1 cellular context compared by ENCODE assay signal in the genomic region with DNA sequence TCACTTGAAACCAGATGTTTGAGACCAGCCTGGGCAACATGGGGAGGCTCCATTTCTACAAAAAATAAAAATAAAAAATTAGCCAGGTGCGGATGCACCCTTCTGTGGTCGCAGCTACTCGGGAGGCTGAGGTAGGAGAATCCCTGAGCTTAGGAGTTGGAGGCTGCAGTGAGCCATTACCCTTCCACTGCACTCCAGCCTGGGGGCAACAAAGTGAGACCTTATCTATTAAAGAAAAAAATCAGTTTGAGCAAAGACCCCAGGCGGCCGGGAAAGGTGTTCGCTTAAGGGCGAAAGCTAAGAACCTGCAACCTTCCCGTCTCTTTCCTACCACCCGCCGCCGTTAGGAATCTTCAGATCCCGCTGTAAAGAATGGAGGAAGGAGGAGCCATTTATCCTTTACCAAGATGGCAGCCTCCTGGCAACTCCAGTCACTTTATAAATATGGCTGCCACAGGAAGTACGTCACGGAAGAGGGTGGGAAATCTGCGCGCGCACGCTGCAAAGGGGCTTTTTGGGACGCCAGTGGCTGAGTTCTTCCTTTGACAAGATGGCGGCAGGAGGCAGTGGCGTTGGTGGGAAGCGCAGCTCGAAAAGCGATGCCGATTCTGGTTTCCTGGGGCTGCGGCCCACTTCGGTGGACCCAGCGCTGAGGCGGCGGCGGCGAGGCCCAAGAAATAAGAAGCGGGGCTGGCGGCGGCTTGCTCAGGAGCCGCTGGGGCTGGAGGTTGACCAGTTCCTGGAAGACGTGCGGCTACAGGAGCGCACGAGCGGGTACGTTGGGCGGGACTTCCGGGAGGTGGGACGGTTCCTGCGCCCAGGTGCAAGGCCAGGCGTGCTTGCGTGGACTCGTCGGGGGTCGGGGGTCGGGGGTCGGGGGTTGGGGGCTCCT.
TF ChIP-seq lines count a peak whose summit lies in the region.

NOP53 (plus strand) TSS at position 537 of the 892 bp plus-strand sequence; CDS start at position 551, 14 bp downstream.

TF ChIP-seq in HepG2, 621 proteins besides CTCF, POLR2A, EP300 and RAD21 (continued from another document and continues in another):
- TF ChIP-seq, protein P1, sequence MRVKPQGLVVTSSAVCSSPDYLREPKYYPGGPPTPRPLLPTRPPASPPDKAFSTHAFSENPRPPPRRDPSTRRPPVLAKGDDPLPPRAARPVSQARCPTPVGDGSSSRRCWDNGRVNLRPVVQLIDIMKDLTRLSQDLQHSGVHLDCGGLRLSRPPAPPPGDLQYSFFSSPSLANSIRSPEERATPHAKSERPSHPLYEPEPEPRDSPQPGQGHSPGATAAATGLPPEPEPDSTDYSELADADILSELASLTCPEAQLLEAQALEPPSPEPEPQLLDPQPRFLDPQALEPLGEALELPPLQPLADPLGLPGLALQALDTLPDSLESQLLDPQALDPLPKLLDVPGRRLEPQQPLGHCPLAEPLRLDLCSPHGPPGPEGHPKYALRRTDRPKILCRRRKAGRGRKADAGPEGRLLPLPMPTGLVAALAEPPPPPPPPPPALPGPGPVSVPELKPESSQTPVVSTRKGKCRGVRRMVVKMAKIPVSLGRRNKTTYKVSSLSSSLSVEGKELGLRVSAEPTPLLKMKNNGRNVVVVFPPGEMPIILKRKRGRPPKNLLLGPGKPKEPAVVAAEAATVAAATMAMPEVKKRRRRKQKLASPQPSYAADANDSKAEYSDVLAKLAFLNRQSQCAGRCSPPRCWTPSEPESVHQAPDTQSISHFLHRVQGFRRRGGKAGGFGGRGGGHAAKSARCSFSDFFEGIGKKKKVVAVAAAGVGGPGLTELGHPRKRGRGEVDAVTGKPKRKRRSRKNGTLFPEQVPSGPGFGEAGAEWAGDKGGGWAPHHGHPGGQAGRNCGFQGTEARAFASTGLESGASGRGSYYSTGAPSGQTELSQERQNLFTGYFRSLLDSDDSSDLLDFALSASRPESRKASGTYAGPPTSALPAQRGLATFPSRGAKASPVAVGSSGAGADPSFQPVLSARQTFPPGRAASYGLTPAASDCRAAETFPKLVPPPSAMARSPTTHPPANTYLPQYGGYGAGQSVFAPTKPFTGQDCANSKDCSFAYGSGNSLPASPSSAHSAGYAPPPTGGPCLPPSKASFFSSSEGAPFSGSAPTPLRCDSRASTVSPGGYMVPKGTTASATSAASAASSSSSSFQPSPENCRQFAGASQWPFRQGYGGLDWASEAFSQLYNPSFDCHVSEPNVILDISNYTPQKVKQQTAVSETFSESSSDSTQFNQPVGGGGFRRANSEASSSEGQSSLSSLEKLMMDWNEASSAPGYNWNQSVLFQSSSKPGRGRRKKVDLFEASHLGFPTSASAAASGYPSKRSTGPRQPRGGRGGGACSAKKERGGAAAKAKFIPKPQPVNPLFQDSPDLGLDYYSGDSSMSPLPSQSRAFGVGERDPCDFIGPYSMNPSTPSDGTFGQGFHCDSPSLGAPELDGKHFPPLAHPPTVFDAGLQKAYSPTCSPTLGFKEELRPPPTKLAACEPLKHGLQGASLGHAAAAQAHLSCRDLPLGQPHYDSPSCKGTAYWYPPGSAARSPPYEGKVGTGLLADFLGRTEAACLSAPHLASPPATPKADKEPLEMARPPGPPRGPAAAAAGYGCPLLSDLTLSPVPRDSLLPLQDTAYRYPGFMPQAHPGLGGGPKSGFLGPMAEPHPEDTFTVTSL (CRISPR knock-in tag; IDR thresholded peaks at IDR 0.05; ENCODE audit: borderline replicate concordance), result peak; percentile 42; the same call in 1 of the 2 replicates
- 0 out of 2 replicates have a peak, but pooled peaks have one; percentile 37 for TF ChIP-seq RNF2 (conservative IDR thresholded peaks at IDR 0.05; ENCODE audit: low read depth)
- TF ChIP-seq NCOA2 (CRISPR knock-in tag; IDR thresholded peaks at IDR 0.05), result peak; percentile 27; the same call in 1 of the 2 replicates
- TF ChIP-seq CEBPB (IDR thresholded peaks at IDR 0.05; ENCODE audit: borderline replicate concordance, low read depth, low read length), result no peak
- TF ChIP-seq ZNF710 (CRISPR knock-in tag; IDR thresholded peaks at IDR 0.05; ENCODE audit: borderline replicate concordance), result no peak
- TF ChIP-seq ZBTB38 (CRISPR knock-in tag; IDR thresholded peaks at IDR 0.05), result no peak
- peak; percentile 76 for TF ChIP-seq ZNF280B (CRISPR knock-in tag; IDR thresholded peaks at IDR 0.05; ENCODE audit: borderline replicate concordance)
- TF ChIP-seq ZNF280D (CRISPR knock-in tag; IDR thresholded peaks at IDR 0.05), result peak; percentile 92
- TF ChIP-seq ZNF563 (CRISPR knock-in tag; IDR thresholded peaks at IDR 0.05), result 0 out of 2 replicates have a peak, but pooled peaks have one; percentile 9
- peak; percentile 92 for TF ChIP-seq NR2C2 (CRISPR knock-in tag; IDR thresholded peaks at IDR 0.05; ENCODE audit: borderline replicate concordance)
- TF ChIP-seq ZSCAN31 (CRISPR knock-in tag; IDR thresholded peaks at IDR 0.05; ENCODE audit: low read depth), result peak; percentile 85; the same call in 1 of the 2 replicates
- peak; percentile 83 for TF ChIP-seq MYC (CRISPR knock-in tag; IDR thresholded peaks at IDR 0.05; ENCODE audit: borderline replicate concordance)
- no peak for TF ChIP-seq ZNF296 (CRISPR knock-in tag; conservative IDR thresholded peaks at IDR 0.05)
- no peak for TF ChIP-seq ZNF878 (CRISPR knock-in tag; IDR thresholded peaks at IDR 0.05)
- TF ChIP-seq WIZ (CRISPR knock-in tag; IDR thresholded peaks at IDR 0.05), result peak; percentile 90
- TF ChIP-seq BATF2 (CRISPR knock-in tag; IDR thresholded peaks at IDR 0.05), result no peak
- peak; percentile 50 for TF ChIP-seq AHR (CRISPR knock-in tag; IDR thresholded peaks at IDR 0.05)
- 0 out of 2 replicates have a peak, but pooled peaks have one; percentile 20 for TF ChIP-seq ATF7-NPFF (CRISPR knock-in tag; IDR thresholded peaks at IDR 0.05; ENCODE audit: low read depth)
- TF ChIP-seq ZFX (CRISPR knock-in tag; IDR thresholded peaks at IDR 0.05; ENCODE audit: low read depth), result peak; percentile 58
- TF ChIP-seq, protein P2, sequence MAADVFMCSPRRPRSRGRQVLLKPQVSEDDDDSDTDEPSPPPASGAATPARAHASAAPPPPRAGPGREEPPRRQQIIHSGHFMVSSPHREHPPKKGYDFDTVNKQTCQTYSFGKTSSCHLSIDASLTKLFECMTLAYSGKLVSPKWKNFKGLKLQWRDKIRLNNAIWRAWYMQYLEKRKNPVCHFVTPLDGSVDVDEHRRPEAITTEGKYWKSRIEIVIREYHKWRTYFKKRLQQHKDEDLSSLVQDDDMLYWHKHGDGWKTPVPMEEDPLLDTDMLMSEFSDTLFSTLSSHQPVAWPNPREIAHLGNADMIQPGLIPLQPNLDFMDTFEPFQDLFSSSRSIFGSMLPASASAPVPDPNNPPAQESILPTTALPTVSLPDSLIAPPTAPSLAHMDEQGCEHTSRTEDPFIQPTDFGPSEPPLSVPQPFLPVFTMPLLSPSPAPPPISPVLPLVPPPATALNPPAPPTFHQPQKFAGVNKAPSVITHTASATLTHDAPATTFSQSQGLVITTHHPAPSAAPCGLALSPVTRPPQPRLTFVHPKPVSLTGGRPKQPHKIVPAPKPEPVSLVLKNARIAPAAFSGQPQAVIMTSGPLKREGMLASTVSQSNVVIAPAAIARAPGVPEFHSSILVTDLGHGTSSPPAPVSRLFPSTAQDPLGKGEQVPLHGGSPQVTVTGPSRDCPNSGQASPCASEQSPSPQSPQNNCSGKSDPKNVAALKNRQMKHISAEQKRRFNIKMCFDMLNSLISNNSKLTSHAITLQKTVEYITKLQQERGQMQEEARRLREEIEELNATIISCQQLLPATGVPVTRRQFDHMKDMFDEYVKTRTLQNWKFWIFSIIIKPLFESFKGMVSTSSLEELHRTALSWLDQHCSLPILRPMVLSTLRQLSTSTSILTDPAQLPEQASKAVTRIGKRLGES (CRISPR knock-in tag; IDR thresholded peaks at IDR 0.05; ENCODE audit: borderline replicate concordance), result no peak
- TF ChIP-seq ZNF781 (CRISPR knock-in tag; IDR thresholded peaks at IDR 0.05; ENCODE audit: borderline replicate concordance, not compliant biosample characterization), result peak; percentile 71
- TF ChIP-seq FOXA1 (IDR thresholded peaks at IDR 0.05), result no peak
- TF ChIP-seq FOXA1 (CRISPR knock-in tag; IDR thresholded peaks at IDR 0.05), result peak; percentile 31; the same call in 1 of the 2 replicates
- peak; percentile 44; the same call in 1 of the 2 replicates for TF ChIP-seq ETV5 (CRISPR knock-in tag; IDR thresholded peaks at IDR 0.05; ENCODE audit: borderline replicate concordance)
- TF ChIP-seq ZBTB7B (CRISPR knock-in tag; IDR thresholded peaks at IDR 0.05), result 0 out of 2 replicates have a peak, but pooled peaks have one; percentile 58
